11 cellular contexts compared by ENCODE assay signal in the genomic region with DNA sequence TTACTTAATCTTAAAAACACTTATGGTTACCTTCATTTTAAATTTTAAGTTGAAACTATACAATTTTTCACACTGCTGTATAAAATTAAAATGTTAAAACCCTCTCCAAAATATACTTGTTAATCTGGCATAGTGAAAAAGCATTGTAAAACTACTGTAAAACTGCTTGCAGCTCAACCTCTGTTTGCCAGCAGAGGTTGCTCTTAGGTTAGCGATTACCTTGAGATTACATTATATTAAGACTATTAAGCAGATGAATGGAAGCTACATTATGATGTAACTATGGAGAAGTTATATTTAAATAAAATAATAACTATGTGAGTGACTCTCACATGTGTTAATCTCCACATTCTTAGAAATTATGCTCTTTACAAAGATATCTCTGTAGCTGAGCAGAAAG.
DNase-seq lines count a peak whose midpoint lies in the region; ATAC-seq and TF ChIP-seq lines count a peak whose summit lies in the region.
"Had no signal": no experiment of that assay in that cellular context is flagged by ENCODE, and none has a peak within 500 bp of the region (broad histone marks: within the 10 kb centered on the region; RNA-seq: fewer than 3 reads in every experiment).

No MANE protein-coding gene starts in this region.

- in situ Hi-C loops in astrocyte of the spinal cord (cut with HindIII; ENCODE audit: low sequenced_read_pairs), result no loop called here

- ATAC-seq in esophagus mucosa, result no peak

- H3K27ac Mint-ChIP-seq in nephron, result no peak overlapping the region
- H3K27ac Mint-ChIP-seq: nephron progenitor cell had no signal

- H3K4me3 ChIP-seq in LNCaP clone FGC (ENCODE audit: low read depth, low read length), result no peak overlapping the region
- H3K4me3 ChIP-seq in astrocyte of the spinal cord (ENCODE audit: low read depth, low read length), result no peak overlapping the region

- H3K4me1 Mint-ChIP-seq in nephron, result no peaks in the 10 kb centered on the region
- H3K4me1 Mint-ChIP-seq: nephron progenitor cell had no signal

- no peaks in the 10 kb centered on the region for H3K27me3 Mint-ChIP-seq in nephron (ENCODE audit: low read depth)

- DNase-seq in NCI-H1436 (lab: John Stamatoyannopoulos, UW) (peak; percentile 1), NCI-H1436 treated with DMSO at 0.1 percent for 48 hours (lab: John Stamatoyannopoulos, UW) (no peak), LNCaP clone FGC (ENCODE audit: low read depth) (peak; percentile 69), astrocyte of the spinal cord (ENCODE audit: low read depth, low spot score) (peak; percentile 35), NCI-H187 (lab: John Stamatoyannopoulos, UW) (no peak), AG08395 (ENCODE audit: low spot score) (no peak)
- DNase-seq: activated CD4-positive, alpha-beta T cell treated with anti-CD3 and anti-CD28 coated beads, Interleukin-2, amount 50 U/mL, for 48 hours; aorta; nephron progenitor cell had no signal

- TF ChIP-seq CTCF in LNCaP clone FGC (IDR thresholded peaks at IDR 0.05; ENCODE audit: control insufficient read depth, extremely low read depth, insufficient read depth), result peak; percentile 78
- TF ChIP-seq CTCF in astrocyte of the spinal cord (IDR thresholded peaks at IDR 0.05; ENCODE audit: low read depth, low read length), result peak; percentile 48
- TF ChIP-seq CTCF in nephron (IDR thresholded peaks at IDR 0.05; ENCODE audit: unreplicated experiment in 3 of 3), result peak; percentile 41 to 48 (median 46)

- no peaks in the 10 kb centered on the region for H3K9me3 Mint-ChIP-seq in nephron
- H3K9me3 Mint-ChIP-seq: nephron progenitor cell had no signal

- H3K4me3 Mint-ChIP-seq in nephron, result no peak overlapping the region
- H3K4me3 Mint-ChIP-seq: nephron progenitor cell had no signal

- no peaks in the 10 kb centered on the region for H3K36me3 Mint-ChIP-seq in nephron (ENCODE audit: low read depth)

Comparison
In these comparisons a context has a peak if more than half of its experiments do, and no peak if none do; other contexts are left out.
1. DNase-seq: peak in NCI-H1436 (single experiment), LNCaP clone FGC (single experiment) and astrocyte of the spinal cord (single experiment); none in NCI-H1436 treated with DMSO at 0.1 percent for 48 hours (single experiment), NCI-H187 (0 of 2) and AG08395 (single experiment).
2. Peak in every context shown above with its lines, with median percentiles within 50 percentile points of each other: CTCF ChIP-seq.